ENCODE assay signal across 1 cellular context in the genomic region with DNA sequence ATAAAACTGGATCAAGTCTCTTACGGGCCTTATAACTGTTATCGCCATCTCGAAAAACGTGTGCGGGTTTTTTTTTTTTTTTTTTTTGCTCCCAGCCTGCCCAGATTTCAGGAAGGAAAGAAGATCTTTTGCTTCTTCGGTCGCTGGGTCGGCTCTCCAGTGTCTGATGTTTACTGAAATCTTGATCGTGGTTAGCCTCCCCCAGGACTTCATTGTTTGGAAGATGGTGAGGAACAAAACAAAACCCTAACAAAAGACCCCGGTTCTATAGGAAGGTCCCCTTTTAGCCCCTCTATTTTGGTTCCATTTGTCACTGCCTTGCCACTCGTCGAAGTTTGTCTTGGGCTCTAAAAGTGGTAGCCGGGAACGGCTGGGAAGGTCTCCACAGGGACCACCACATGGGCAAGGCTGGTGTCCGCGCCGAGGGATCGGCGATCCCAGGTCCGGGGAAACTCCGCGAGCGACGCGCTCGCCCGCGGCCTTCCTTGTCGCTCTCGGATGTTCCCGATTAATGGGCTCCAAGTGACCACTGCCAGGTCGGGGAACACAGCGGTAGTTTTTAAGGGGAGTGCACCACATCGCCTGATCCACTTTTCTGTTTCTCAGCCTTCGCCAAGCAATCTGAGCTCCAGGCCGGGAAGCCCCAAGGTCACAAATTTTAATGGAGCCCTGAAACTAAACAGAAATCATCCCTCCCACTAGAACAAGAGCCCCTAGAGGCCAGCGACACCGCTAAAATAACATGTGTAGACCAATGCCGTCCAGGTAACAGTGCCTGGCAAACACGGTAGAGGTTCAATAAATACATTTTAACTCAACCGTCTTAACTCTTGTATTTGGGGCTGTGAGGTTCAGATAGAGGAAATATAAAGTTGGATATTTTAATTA.
A peak's percentile ranks its signal among the peaks of the same experiment; 100 is the strongest.
TF ChIP-seq lines count a peak whose summit lies in the region.

No MANE protein-coding gene starts in this region.

TF ChIP-seq in HepG2, 621 proteins besides CTCF, POLR2A, EP300 and RAD21 (continued from another document and continues in another):
- TF ChIP-seq, protein P1, sequence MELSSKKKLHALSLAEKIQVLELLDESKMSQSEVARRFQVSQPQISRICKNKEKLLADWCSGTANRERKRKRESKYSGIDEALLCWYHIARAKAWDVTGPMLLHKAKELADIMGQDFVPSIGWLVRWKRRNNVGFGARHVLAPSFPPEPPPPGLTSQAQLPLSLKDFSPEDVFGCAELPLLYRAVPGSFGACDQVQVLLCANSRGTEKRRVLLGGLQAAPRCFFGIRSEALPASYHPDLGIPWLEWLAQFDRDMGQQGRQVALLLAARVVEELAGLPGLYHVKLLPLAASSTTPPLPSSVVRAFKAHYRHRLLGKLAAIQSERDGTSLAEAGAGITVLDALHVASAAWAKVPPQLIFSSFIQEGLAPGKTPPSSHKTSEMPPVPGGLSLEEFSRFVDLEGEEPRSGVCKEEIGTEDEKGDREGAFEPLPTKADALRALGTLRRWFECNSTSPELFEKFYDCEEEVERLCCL (CRISPR knock-in tag; IDR thresholded peaks at IDR 0.05; ENCODE audit: borderline replicate concordance), result no peak
- TF ChIP-seq HNF4G (IDR thresholded peaks at IDR 0.05; ENCODE audit: borderline replicate concordance, low read depth, low read length) (no peak), HNF4G (CRISPR knock-in tag; IDR thresholded peaks at IDR 0.05; ENCODE audit: borderline replicate concordance, low read depth) (no peak; the same call in 1 of the 2 replicates), ZNF713 (CRISPR knock-in tag; IDR thresholded peaks at IDR 0.05) (no peak), NFIB (CRISPR knock-in tag; IDR thresholded peaks at IDR 0.05; ENCODE audit: borderline replicate concordance) (no peak), EED (CRISPR knock-in tag; IDR thresholded peaks at IDR 0.05) (0 out of 2 replicates have a peak, but pooled peaks have one; percentile 67), ZNF773 (CRISPR knock-in tag; IDR thresholded peaks at IDR 0.05; ENCODE audit: borderline replicate concordance) (no peak), ZNF746 (CRISPR knock-in tag; IDR thresholded peaks at IDR 0.05) (no peak), MLLT10 (CRISPR knock-in tag; IDR thresholded peaks at IDR 0.05) (no peak), NPAS2 (CRISPR knock-in tag; IDR thresholded peaks at IDR 0.05; ENCODE audit: borderline replicate concordance) (no peak), THAP11 (CRISPR knock-in tag; IDR thresholded peaks at IDR 0.05) (no peak; the same call in 1 of the 2 replicates), NR2F2 (IDR thresholded peaks at IDR 0.05; ENCODE audit: borderline replicate concordance, low read depth) (no peak), KAT8 (CRISPR knock-in tag; IDR thresholded peaks at IDR 0.05) (0 out of 2 replicates have a peak, but pooled peaks have one; percentile 12), NFE2L2 (IDR thresholded peaks at IDR 0.05; ENCODE audit: low read length) (no peak), PRPF4 (IDR thresholded peaks at IDR 0.05; ENCODE audit: low read depth, low read length, poor library complexity, severe bottlenecking) (no peak), ZNF468 (CRISPR knock-in tag; IDR thresholded peaks at IDR 0.05) (no peak), NFKB2 (CRISPR knock-in tag; IDR thresholded peaks at IDR 0.05; ENCODE audit: borderline replicate concordance) (no peak), ZNF260 (CRISPR knock-in tag; IDR thresholded peaks at IDR 0.05; ENCODE audit: borderline replicate concordance, low read depth) (no peak), RFX1 (IDR thresholded peaks at IDR 0.05) (no peak; the same call in 1 of the 2 replicates), REPIN1 (CRISPR knock-in tag; IDR thresholded peaks at IDR 0.05; ENCODE audit: borderline replicate concordance, low read depth) (no peak), ZNF343 (CRISPR knock-in tag; IDR thresholded peaks at IDR 0.05) (no peak), ZSCAN9 (CRISPR knock-in tag; IDR thresholded peaks at IDR 0.05; ENCODE audit: borderline replicate concordance) (0 out of 2 replicates have a peak, but pooled peaks have one; percentile 1), ZNF75D (CRISPR knock-in tag; IDR thresholded peaks at IDR 0.05; ENCODE audit: borderline replicate concordance) (no peak), IKZF4 (CRISPR knock-in tag; IDR thresholded peaks at IDR 0.05; ENCODE audit: borderline replicate concordance, low read depth, not compliant biosample characterization) (no peak), SUZ12 (IDR thresholded peaks at IDR 0.05; ENCODE audit: low read depth, low read length) (no peak), ZNF441 (CRISPR knock-in tag; IDR thresholded peaks at IDR 0.05; ENCODE audit: borderline replicate concordance) (no peak), ZNF674 (CRISPR knock-in tag; IDR thresholded peaks at IDR 0.05; ENCODE audit: low read depth) (no peak), KDM6A (CRISPR knock-in tag; IDR thresholded peaks at IDR 0.05; ENCODE audit: low read depth) (no peak), GLI4 (CRISPR knock-in tag; IDR thresholded peaks at IDR 0.05; ENCODE audit: borderline replicate concordance) (no peak), MAZ (IDR thresholded peaks at IDR 0.05; ENCODE audit: borderline replicate concordance, low read depth, low read length) (peak; percentile 37; the same call in 1 of the 2 replicates), MAZ (CRISPR knock-in tag; IDR thresholded peaks at IDR 0.05; ENCODE audit: low read depth) (no peak), ZNF816 (CRISPR knock-in tag; IDR thresholded peaks at IDR 0.05; ENCODE audit: borderline replicate concordance) (0 out of 2 replicates have a peak, but pooled peaks have one; percentile 28), ZMYM2 (CRISPR knock-in tag; IDR thresholded peaks at IDR 0.05) (no peak), ZNF253 (CRISPR knock-in tag; IDR thresholded peaks at IDR 0.05; ENCODE audit: borderline replicate concordance) (no peak), ZNF354B (CRISPR knock-in tag; IDR thresholded peaks at IDR 0.05) (no peak)
- TF ChIP-seq, protein P2, sequence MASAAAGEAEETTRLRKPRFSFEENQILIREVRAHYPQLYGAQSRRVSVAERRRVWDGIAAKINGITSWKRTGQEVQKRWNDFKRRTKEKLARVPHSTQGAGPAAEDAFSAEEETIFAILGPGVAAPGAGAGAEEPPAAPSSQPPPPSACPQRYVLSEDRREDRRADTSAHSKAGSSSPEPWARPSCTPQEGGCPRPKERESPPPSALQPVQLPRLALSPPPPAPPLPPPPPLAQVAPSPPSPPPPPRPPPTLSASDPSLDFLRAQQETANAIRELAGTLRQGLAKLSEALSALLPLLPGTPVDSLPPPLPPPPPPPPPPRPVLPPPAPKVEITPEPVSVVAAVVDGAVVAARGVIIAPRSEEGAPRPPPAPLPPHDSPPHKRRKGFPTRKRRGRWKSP (CRISPR knock-in tag; IDR thresholded peaks at IDR 0.05), result no peak; the same call in 1 of the 2 replicates
- TF ChIP-seq, protein P3, sequence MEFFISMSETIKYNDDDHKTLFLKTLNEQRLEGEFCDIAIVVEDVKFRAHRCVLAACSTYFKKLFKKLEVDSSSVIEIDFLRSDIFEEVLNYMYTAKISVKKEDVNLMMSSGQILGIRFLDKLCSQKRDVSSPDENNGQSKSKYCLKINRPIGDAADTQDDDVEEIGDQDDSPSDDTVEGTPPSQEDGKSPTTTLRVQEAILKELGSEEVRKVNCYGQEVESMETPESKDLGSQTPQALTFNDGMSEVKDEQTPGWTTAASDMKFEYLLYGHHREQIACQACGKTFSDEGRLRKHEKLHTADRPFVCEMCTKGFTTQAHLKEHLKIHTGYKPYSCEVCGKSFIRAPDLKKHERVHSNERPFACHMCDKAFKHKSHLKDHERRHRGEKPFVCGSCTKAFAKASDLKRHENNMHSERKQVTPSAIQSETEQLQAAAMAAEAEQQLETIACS (CRISPR knock-in tag; IDR thresholded peaks at IDR 0.05), result peak; percentile 0; the same call in 1 of the 2 replicates
- TF ChIP-seq, protein P4, sequence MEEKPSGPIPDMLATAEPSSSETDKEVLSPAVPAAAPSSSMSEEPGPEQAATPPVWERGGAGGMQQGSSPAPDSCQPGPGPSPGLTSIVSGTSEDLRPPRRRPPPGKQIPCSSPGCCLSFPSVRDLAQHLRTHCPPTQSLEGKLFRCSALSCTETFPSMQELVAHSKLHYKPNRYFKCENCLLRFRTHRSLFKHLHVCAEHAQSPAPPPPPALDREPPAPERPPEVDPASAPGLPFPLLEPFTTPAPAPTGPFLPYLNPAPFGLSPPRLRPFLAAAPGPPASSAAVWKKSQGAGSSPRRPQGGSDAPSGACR (CRISPR knock-in tag; IDR thresholded peaks at IDR 0.05), result peak; percentile 59; the same call in 1 of the 2 replicates
- TF ChIP-seq, protein P5, sequence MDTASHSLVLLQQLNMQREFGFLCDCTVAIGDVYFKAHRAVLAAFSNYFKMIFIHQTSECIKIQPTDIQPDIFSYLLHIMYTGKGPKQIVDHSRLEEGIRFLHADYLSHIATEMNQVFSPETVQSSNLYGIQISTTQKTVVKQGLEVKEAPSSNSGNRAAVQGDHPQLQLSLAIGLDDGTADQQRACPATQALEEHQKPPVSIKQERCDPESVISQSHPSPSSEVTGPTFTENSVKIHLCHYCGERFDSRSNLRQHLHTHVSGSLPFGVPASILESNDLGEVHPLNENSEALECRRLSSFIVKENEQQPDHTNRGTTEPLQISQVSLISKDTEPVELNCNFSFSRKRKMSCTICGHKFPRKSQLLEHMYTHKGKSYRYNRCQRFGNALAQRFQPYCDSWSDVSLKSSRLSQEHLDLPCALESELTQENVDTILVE (CRISPR knock-in tag; IDR thresholded peaks at IDR 0.05), result no peak
- TF ChIP-seq, protein P6, sequence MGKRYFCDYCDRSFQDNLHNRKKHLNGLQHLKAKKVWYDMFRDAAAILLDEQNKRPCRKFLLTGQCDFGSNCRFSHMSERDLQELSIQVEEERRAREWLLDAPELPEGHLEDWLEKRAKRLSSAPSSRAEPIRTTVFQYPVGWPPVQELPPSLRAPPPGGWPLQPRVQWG (CRISPR knock-in tag; IDR thresholded peaks at IDR 0.05; ENCODE audit: borderline replicate concordance, low read depth), result no peak
- TF ChIP-seq, protein P7, sequence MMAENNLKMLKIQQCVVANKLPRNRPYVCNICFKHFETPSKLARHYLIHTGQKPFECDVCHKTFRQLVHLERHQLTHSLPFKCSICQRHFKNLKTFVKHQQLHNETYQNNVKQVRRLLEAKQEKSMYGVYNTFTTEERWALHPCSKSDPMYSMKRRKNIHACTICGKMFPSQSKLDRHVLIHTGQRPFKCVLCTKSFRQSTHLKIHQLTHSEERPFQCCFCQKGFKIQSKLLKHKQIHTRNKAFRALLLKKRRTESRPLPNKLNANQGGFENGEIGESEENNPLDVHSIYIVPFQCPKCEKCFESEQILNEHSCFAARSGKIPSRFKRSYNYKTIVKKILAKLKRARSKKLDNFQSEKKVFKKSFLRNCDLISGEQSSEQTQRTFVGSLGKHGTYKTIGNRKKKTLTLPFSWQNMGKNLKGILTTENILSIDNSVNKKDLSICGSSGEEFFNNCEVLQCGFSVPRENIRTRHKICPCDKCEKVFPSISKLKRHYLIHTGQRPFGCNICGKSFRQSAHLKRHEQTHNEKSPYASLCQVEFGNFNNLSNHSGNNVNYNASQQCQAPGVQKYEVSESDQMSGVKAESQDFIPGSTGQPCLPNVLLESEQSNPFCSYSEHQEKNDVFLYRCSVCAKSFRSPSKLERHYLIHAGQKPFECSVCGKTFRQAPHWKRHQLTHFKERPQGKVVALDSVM (CRISPR knock-in tag; IDR thresholded peaks at IDR 0.05), result 0 out of 2 replicates have a peak, but pooled peaks have one; percentile 41
- TF ChIP-seq, protein P8, sequence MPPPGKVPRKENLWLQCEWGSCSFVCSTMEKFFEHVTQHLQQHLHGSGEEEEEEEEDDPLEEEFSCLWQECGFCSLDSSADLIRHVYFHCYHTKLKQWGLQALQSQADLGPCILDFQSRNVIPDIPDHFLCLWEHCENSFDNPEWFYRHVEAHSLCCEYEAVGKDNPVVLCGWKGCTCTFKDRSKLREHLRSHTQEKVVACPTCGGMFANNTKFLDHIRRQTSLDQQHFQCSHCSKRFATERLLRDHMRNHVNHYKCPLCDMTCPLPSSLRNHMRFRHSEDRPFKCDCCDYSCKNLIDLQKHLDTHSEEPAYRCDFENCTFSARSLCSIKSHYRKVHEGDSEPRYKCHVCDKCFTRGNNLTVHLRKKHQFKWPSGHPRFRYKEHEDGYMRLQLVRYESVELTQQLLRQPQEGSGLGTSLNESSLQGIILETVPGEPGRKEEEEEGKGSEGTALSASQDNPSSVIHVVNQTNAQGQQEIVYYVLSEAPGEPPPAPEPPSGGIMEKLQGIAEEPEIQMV (CRISPR knock-in tag; IDR thresholded peaks at IDR 0.05; ENCODE audit: low read depth), result no peak
- TF ChIP-seq, protein P9, sequence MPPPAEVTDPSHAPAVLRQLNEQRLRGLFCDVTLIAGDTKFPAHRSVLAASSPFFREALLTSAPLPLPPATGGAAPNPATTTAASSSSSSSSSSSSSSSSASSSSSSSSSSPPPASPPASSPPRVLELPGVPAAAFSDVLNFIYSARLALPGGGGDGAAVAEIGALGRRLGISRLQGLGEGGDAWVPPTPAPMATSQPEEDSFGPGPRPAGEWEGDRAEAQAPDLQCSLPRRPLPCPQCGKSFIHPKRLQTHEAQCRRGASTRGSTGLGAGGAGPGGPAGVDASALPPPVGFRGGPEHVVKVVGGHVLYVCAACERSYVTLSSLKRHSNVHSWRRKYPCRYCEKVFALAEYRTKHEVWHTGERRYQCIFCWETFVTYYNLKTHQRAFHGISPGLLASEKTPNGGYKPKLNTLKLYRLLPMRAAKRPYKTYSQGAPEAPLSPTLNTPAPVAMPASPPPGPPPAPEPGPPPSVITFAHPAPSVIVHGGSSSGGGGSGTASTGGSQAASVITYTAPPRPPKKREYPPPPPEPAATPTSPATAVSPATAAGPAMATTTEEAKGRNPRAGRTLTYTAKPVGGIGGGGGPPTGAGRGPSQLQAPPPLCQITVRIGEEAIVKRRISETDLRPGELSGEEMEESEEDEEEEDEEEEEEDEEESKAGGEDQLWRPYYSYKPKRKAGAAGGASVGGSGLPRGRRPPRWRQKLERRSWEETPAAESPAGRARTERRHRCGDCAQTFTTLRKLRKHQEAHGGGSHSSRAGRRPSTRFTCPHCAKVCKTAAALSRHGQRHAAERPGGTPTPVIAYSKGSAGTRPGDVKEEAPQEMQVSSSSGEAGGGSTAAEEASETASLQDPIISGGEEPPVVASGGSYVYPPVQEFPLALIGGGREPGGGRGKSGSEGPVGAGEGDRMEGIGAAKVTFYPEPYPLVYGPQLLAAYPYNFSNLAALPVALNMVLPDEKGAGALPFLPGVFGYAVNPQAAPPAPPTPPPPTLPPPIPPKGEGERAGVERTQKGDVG (CRISPR knock-in tag; IDR thresholded peaks at IDR 0.05; ENCODE audit: borderline replicate concordance), result no peak
- TF ChIP-seq, protein P10, sequence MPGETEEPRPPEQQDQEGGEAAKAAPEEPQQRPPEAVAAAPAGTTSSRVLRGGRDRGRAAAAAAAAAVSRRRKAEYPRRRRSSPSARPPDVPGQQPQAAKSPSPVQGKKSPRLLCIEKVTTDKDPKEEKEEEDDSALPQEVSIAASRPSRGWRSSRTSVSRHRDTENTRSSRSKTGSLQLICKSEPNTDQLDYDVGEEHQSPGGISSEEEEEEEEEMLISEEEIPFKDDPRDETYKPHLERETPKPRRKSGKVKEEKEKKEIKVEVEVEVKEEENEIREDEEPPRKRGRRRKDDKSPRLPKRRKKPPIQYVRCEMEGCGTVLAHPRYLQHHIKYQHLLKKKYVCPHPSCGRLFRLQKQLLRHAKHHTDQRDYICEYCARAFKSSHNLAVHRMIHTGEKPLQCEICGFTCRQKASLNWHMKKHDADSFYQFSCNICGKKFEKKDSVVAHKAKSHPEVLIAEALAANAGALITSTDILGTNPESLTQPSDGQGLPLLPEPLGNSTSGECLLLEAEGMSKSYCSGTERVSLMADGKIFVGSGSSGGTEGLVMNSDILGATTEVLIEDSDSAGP (CRISPR knock-in tag; IDR thresholded peaks at IDR 0.05; ENCODE audit: borderline replicate concordance), result no peak
